ENCODE assay signal across 5 cellular contexts in the genomic region with DNA sequence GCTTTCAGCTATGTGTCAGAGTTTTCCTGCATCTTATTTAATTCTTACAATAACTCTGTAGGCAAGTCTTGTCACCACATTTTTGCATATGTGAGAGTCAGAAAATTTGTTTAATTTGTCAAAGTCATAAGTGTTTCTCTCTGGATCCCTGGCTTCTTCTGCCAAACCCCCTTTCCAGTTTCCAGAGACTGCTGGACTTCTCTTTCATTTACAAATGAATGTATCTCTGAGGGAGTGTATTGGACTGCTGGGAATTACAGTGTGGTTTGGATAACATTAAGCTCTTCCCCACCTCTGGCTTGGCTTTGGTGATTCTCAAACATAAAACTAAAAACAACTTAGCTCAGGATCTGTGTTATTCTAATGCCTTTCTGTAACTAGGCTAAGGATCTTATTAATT.
"Had no signal": no experiment of that assay in that cellular context is flagged by ENCODE, and none has a peak within 500 bp of the region (broad histone marks: within the 10 kb centered on the region; RNA-seq: fewer than 3 reads in every experiment).

No MANE protein-coding gene starts in this region.

- DNase-seq: GOT3, H7, HCEC 1CT, IMR-90 had no signal

- H3K4me3 ChIP-seq: K562 had no signal

- ATAC-seq: K562 had no signal
